Comparison of ENCODE assay signal across 14 cellular contexts in genomic region chr9:116280529-116280928, GRCh38.
"Had no signal": no experiment of that assay in that cellular context is flagged by ENCODE, and none has a peak within 500 bp of the region (broad histone marks: within the 10 kb centered on the region; RNA-seq: fewer than 3 reads in every experiment).

No MANE protein-coding gene starts in this region.

- H3K4me1 ChIP-seq: esophagus squamous epithelium, tibial artery had no signal

- H3K36me3 ChIP-seq: esophagus squamous epithelium, right atrium auricular region, tibial artery had no signal

- DNase-seq: activated B cell treated with CpG ODN at 0.5 μM for 24 hours; activated CD4-positive, alpha-beta T cell treated with anti-CD3 and anti-CD28 coated beads, Interleukin-2, amount 10 ng/mL, durations not matched to agents 24 days and 14 days; activated naive CD4-positive, alpha-beta T cell treated with anti-CD3 and anti-CD28 coated beads, Interleukin-2, amount 10 ng/mL, durations not matched to agents 7 days and 5 days; dorsolateral prefrontal cortex; esophagus squamous epithelium; foreskin melanocyte; head of caudate nucleus; kidney; left ventricle myocardium superior; small intestine; T-helper 17 cell; tibial artery had no signal

- H3K27ac ChIP-seq: dorsolateral prefrontal cortex, esophagus squamous epithelium, right atrium auricular region, tibial artery had no signal

- H3K9me3 ChIP-seq: esophagus squamous epithelium, right atrium auricular region, tibial artery had no signal

- H3K27me3 ChIP-seq: esophagus squamous epithelium, right atrium auricular region, tibial artery had no signal

- ATAC-seq: left ventricle myocardium superior, T-helper 17 cell had no signal

- FAIRE-seq: kidney, small intestine, TTC549 had no signal

- H3K4me3 ChIP-seq: dorsolateral prefrontal cortex, esophagus squamous epithelium, right atrium auricular region, tibial artery had no signal
